18 cellular contexts compared by ENCODE assay signal in genomic region chr2:136010126-136010525, GRCh38. TPM values are rescaled to one million over a fixed set of nuclear protein-coding genes. Genes with fewer than 3 reads are reported as not detected.
DNase-seq lines count a peak whose midpoint lies in the region; ATAC-seq, FAIRE-seq and TF ChIP-seq lines count a peak whose summit lies in the region.
"Had no signal": no experiment of that assay in that cellular context is flagged by ENCODE, and none has a peak within 500 bp of the region (broad histone marks: within the 10 kb centered on the region; RNA-seq: fewer than 3 reads in every experiment).

No MANE protein-coding gene starts in this region.

- H3K36me3 ChIP-seq in astrocyte (ENCODE audit: insufficient read depth, low read length) (no peaks in the 10 kb centered on the region), body of pancreas (replicated peaks in 1 of 2; ENCODE audit: insufficient read depth in 1 of 2, low read depth in 2 of 2) (no peaks in the 10 kb centered on the region), adrenal gland (replicated peaks in 1 of 2) (no peaks in the 10 kb centered on the region)
- H3K36me3 ChIP-seq: colonic mucosa, lower lobe of right lung, ovary had no signal

- WGBS in body of pancreas, 2 donors: 80 to 81% methylated on average over 2 of the region's 2 CpGs
- 86 to 97% (median 91%) methylated on average over 2 of the region's 2 CpGs for WGBS in adrenal gland, 4 donors

- H3K4me3 ChIP-seq in HL-60 (replicated peaks; ENCODE audit: insufficient read depth, low read length): no peak overlapping the region
- H3K4me3 ChIP-seq in astrocyte (ENCODE audit: insufficient read depth, low read depth, low read length): no peak overlapping the region
- H3K4me3 ChIP-seq in body of pancreas: no peak overlapping the region
- no peak overlapping the region for H3K4me3 ChIP-seq in adrenal gland
- H3K4me3 ChIP-seq: colonic mucosa, lower lobe of right lung, ovary had no signal

- no peak overlapping the region for H3K9ac ChIP-seq in astrocyte (ENCODE audit: low read length)

- FAIRE-seq in astrocyte (lab: Jason Lieb, UNC): no peak
- FAIRE-seq: G401.6 had no signal

- TF ChIP-seq CTCF in HL-60 (IDR thresholded peaks at IDR 0.05; ENCODE audit: insufficient read depth, low read length) (no peak), astrocyte (IDR thresholded peaks at IDR 0.05; ENCODE audit: insufficient read depth, low read depth, low read length) (no peak), body of pancreas (IDR thresholded peaks at IDR 0.05) (no peak), adrenal gland (IDR thresholded peaks at IDR 0.05) (no peak)

- H3K9me3 Mint-ChIP-seq in astrocyte (ENCODE audit: unreplicated experiment): peaks cover under 1% of the 10 kb centered on the region
- H3K9me3 Mint-ChIP-seq in stimulated activated naive B cell treated with anti-CD40 and anti-IgM and Interleukin-4, amounts not matched to agents 10 μg/mL and 1 μg/mL and 100 μg/mL, for 72 hours: no peaks in the 10 kb centered on the region
- H3K9me3 Mint-ChIP-seq: immature natural killer cell had no signal

- no peaks in the 10 kb centered on the region for H3K36me3 Mint-ChIP-seq in astrocyte (ENCODE audit: low read depth, unreplicated experiment)
- H3K36me3 Mint-ChIP-seq in stimulated activated naive B cell treated with anti-CD40 and anti-IgM and Interleukin-4, amounts not matched to agents 10 μg/mL and 1 μg/mL and 100 μg/mL, for 72 hours: peaks cover 0 to 4% of the 10 kb centered on the region in 2 donors
- H3K36me3 Mint-ChIP-seq: immature natural killer cell had no signal

- H3K4me2 ChIP-seq in astrocyte (ENCODE audit: low read length): no peak overlapping the region

- intact Hi-C loops in body of pancreas (cut with DNase I) (no loop called here), adrenal gland (cut with DNase I) (no loop called here)

- no peak overlapping the region for H2AFZ ChIP-seq in astrocyte (ENCODE audit: low read depth, low read length)

- H3K4me1 Mint-ChIP-seq in astrocyte (ENCODE audit: low read depth, unreplicated experiment): peaks cover 29% of the 10 kb centered on the region
- peaks cover 21 to 63% of the 10 kb centered on the region in 2 donors for H3K4me1 Mint-ChIP-seq in stimulated activated naive B cell treated with anti-CD40 and anti-IgM and Interleukin-4, amounts not matched to agents 10 μg/mL and 1 μg/mL and 100 μg/mL, for 72 hours

- H3K27me3 ChIP-seq in HL-60 (ENCODE audit: insufficient read depth, poor library complexity, severe bottlenecking) (no peaks in the 10 kb centered on the region), astrocyte (ENCODE audit: insufficient read depth, low read length) (peaks cover 2% of the 10 kb centered on the region), body of pancreas (no peaks in the 10 kb centered on the region), adrenal gland (no peaks in the 10 kb centered on the region)
- H3K27me3 ChIP-seq: colonic mucosa, ovary had no signal

- H3K27ac ChIP-seq in HL-60 (replicated peaks) (peak overlapping the region; percentile 91), astrocyte (ENCODE audit: low read depth, low read length) (no peak overlapping the region), body of pancreas (no peak overlapping the region), adrenal gland (no peak overlapping the region)
- H3K27ac ChIP-seq: colonic mucosa, lower lobe of right lung, ovary had no signal

- H3K79me2 ChIP-seq in astrocyte (ENCODE audit: insufficient read depth, low read length): no peaks in the 10 kb centered on the region

- no peak overlapping the region for H3K27ac Mint-ChIP-seq in astrocyte (ENCODE audit: unreplicated experiment)
- H3K27ac Mint-ChIP-seq in stimulated activated naive B cell treated with anti-CD40 and anti-IgM and Interleukin-4, amounts not matched to agents 10 μg/mL and 1 μg/mL and 100 μg/mL, for 72 hours: no peak overlapping the region
- H3K27ac Mint-ChIP-seq: stimulated activated naive CD8-positive, alpha-beta T cell treated with anti-CD3 and anti-CD28 coated beads, Interleukin-15, amount 100 ng/mL, for 72 hours had no signal

- H4K20me1 ChIP-seq in astrocyte (ENCODE audit: insufficient read depth, low read length): no peaks in the 10 kb centered on the region

- H3K9me3 ChIP-seq in astrocyte (ENCODE audit: insufficient read depth, low read depth, low read length) (no peaks in the 10 kb centered on the region), body of pancreas (no peaks in the 10 kb centered on the region), adrenal gland (replicated peaks in 1 of 3) (no peaks in the 10 kb centered on the region)
- H3K9me3 ChIP-seq: colonic mucosa, lower lobe of right lung, ovary had no signal

- no peak overlapping the region for H3K4me3 Mint-ChIP-seq in astrocyte (ENCODE audit: unreplicated experiment)
- no peak overlapping the region for H3K4me3 Mint-ChIP-seq in stimulated activated naive B cell treated with anti-CD40 and anti-IgM and Interleukin-4, amounts not matched to agents 10 μg/mL and 1 μg/mL and 100 μg/mL, for 72 hours
- H3K4me3 Mint-ChIP-seq: immature natural killer cell; stimulated activated naive CD8-positive, alpha-beta T cell treated with anti-CD3 and anti-CD28 coated beads, Interleukin-15, amount 100 ng/mL, for 72 hours had no signal

- ATAC-seq in body of pancreas (no peak), HG02642 (IDR thresholded peaks at IDR 0.05; ENCODE audit: poor library complexity, unreplicated experiment) (no peak)
- ATAC-seq in stimulated activated naive B cell treated with anti-CD40 and anti-IgM and Interleukin-4, amounts not matched to agents 10 μg/mL and 1 μg/mL and 100 μg/mL, for 72 hours (replicated peaks): no peak
- ATAC-seq: lower lobe of right lung; stimulated activated naive CD8-positive, alpha-beta T cell treated with anti-CD3 and anti-CD28 coated beads, Interleukin-15, amount 100 ng/mL, for 72 hours had no signal

- no peaks in the 10 kb centered on the region for H3K27me3 Mint-ChIP-seq in astrocyte (ENCODE audit: low read depth, unreplicated experiment)
- no peaks in the 10 kb centered on the region for H3K27me3 Mint-ChIP-seq in stimulated activated naive B cell treated with anti-CD40 and anti-IgM and Interleukin-4, amounts not matched to agents 10 μg/mL and 1 μg/mL and 100 μg/mL, for 72 hours
- H3K27me3 Mint-ChIP-seq: stimulated activated naive CD8-positive, alpha-beta T cell treated with anti-CD3 and anti-CD28 coated beads, Interleukin-15, amount 100 ng/mL, for 72 hours had no signal

- DNase-seq in AG20443 (ENCODE audit: low spot score): peak; percentile 32
- DNase-seq in HL-60 (ENCODE audit: low read depth in 1 of 2, low spot score in 1 of 2): no peak
- DNase-seq in astrocyte (ENCODE audit: low read depth): peak; percentile 88
- DNase-seq in glomerular visceral epithelial cell (ENCODE audit: extremely low spot score): peak; percentile 23
- DNase-seq in body of pancreas: no peak
- DNase-seq in stimulated activated naive B cell treated with anti-CD40 and anti-IgM and Interleukin-4, amounts not matched to agents 10 μg/mL and 1 μg/mL and 100 μg/mL, for 72 hours: no peak
- DNase-seq in adrenal gland: no peak
- DNase-seq: activated gamma-delta T cell treated with Interleukin-2 at 50 U/mL for 16 hours; colonic mucosa; immature natural killer cell; lower lobe of right lung; NCI-H187 treated with DMSO at 0.1 percent for 48 hours; NCI-H510A; ovary; stimulated activated CD4-positive, alpha-beta T cell treated with anti-CD3 and anti-CD28 coated beads, Interleukin-1b, Interleukin-23, amount 100 ng/mL, for 48 hours; stimulated activated naive CD8-positive, alpha-beta T cell treated with anti-CD3 and anti-CD28 coated beads, Interleukin-15, amount 100 ng/mL, for 72 hours had no signal

- H3K4me1 ChIP-seq in astrocyte (ENCODE audit: insufficient read depth, low read length) (peaks cover 16% of the 10 kb centered on the region), body of pancreas (peaks cover 15% of the 10 kb centered on the region), adrenal gland (replicated peaks in 1 of 2) (peaks cover 10% of the 10 kb centered on the region in 2 donors)

- TF ChIP-seq POLR2A in body of pancreas (IDR thresholded peaks at IDR 0.05) (no peak), adrenal gland (IDR thresholded peaks at IDR 0.05) (no peak)

RNA-seq across cellular contexts. Expression of gene DARS1, which starts 24.7 kb away (rescaled TPM):
- total RNA-seq in astrocyte: 36.6 and 37.9 TPM in 2 replicates
- 10 to 100 TPM; 22.1 to 29.3 TPM for total RNA-seq in body of pancreas
- 10 to 100 TPM; 50.6 to 90.3 (median 72.2) TPM for total RNA-seq in adrenal gland
- 100 to 1,000 TPM in 2 of 3 donors, 10 to 100 TPM in 1; 94.3 to 159 (median 146) TPM for polyA plus RNA-seq in adrenal gland

Comparison
In these comparisons a context has a peak if more than half of its experiments do, and no peak if none do; other contexts are left out.
1. DNase-seq: peak in AG20443 (single experiment), astrocyte (single experiment) and glomerular visceral epithelial cell (single experiment); none in HL-60 (0 of 2), body of pancreas (0 of 4), stimulated activated naive B cell treated with anti-CD40 and anti-IgM and Interleukin-4, amounts not matched to agents 10 μg/mL and 1 μg/mL and 100 μg/mL, for 72 hours (single experiment) and adrenal gland (0 of 7).